In genomic region chr7:37110641-37111421, GRCh38 we compare ENCODE assay signal across 1 cellular context.
TF ChIP-seq lines count a peak whose summit lies in the region.

No MANE protein-coding gene starts in this region.

TF ChIP-seq in H1, 55 proteins besides CTCF, POLR2A, EP300 and RAD21:
- no peak for TF ChIP-seq TEAD4 (IDR thresholded peaks at IDR 0.05; ENCODE audit: low read depth, low read length)
- TF ChIP-seq SIN3A (conservative IDR thresholded peaks at IDR 0.05 in 1 of 2, IDR thresholded peaks at IDR 0.05 in 1 of 2; ENCODE audit: low read depth in 1 of 2, low read length in 2 of 2): no peak
- TF ChIP-seq KDM5A (IDR thresholded peaks at IDR 0.05; ENCODE audit: low read length): no peak
- TF ChIP-seq KDM4A (IDR thresholded peaks at IDR 0.05; ENCODE audit: low read depth, low read length, severe bottlenecking): no peak
- TF ChIP-seq, protein P1, sequence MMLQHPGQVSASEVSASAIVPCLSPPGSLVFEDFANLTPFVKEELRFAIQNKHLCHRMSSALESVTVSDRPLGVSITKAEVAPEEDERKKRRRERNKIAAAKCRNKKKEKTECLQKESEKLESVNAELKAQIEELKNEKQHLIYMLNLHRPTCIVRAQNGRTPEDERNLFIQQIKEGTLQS (IDR thresholded peaks at IDR 0.05; ENCODE audit: insufficient read depth, low read depth, low read length): no peak
- no peak for TF ChIP-seq BRCA1 (IDR thresholded peaks at IDR 0.05; ENCODE audit: low read depth, low read length)
- no peak for TF ChIP-seq POU5F1 (IDR thresholded peaks at IDR 0.05; ENCODE audit: low read depth, low read length)
- TF ChIP-seq SIRT6 (IDR thresholded peaks at IDR 0.05; ENCODE audit: low read length): no peak
- no peak for TF ChIP-seq ASH2L (IDR thresholded peaks at IDR 0.05; ENCODE audit: low read length)
- TF ChIP-seq, protein P2, sequence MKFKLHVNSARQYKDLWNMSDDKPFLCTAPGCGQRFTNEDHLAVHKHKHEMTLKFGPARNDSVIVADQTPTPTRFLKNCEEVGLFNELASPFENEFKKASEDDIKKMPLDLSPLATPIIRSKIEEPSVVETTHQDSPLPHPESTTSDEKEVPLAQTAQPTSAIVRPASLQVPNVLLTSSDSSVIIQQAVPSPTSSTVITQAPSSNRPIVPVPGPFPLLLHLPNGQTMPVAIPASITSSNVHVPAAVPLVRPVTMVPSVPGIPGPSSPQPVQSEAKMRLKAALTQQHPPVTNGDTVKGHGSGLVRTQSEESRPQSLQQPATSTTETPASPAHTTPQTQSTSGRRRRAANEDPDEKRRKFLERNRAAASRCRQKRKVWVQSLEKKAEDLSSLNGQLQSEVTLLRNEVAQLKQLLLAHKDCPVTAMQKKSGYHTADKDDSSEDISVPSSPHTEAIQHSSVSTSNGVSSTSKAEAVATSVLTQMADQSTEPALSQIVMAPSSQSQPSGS (IDR thresholded peaks at IDR 0.05; ENCODE audit: low read length): no peak
- TF ChIP-seq ZNF274 (IDR thresholded peaks at IDR 0.05; ENCODE audit: borderline replicate concordance, extremely low read depth, low read length): no peak
- TF ChIP-seq BCL11A (IDR thresholded peaks at IDR 0.05; ENCODE audit: low read depth in 2 of 2, low read length in 2 of 2): no peak
- TF ChIP-seq MAFK (IDR thresholded peaks at IDR 0.05; ENCODE audit: low read depth, low read length): no peak
- TF ChIP-seq JUND (IDR thresholded peaks at IDR 0.05; ENCODE audit: low read length): no peak
TF ChIP-seq in H1: peak in this region for 0.
